Comparison of ENCODE assay signal across 23 cellular contexts in the genomic region with DNA sequence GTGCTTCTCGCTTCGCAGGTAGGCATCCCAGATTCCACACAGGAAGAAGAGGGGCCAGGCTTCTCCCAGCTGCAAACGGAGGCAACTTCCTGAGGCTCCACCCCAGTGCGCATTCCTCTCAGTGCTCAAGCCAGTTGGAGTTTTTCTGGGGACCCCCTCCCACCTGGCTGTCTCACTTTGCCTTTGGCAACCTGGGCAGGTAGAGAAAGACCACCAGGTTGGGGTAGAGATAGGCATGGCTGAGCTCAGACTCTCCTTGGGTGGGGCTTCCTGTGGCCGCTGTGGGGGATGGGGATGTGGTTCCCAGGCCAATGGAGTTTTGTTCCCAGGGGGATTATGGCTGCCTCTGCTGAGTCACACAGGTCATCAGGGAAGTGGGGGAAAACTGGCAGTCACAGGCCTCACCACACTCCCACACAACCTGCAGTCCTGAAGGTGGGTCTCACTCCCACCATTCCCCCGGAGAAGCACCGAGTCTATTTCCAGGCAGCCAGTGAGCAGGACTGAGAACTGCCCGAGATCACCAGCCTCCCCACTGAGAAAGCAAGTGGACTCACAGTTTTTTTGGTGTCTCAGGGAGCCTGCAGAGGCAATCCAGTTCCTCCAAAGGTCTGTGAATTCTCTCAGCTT. TPM values are rescaled to one million over a fixed set of nuclear protein-coding genes. Genes with fewer than 3 reads are reported as not detected.
DNase-seq lines count a peak whose midpoint lies in the region; ATAC-seq, FAIRE-seq and TF ChIP-seq lines count a peak whose summit lies in the region.
"Had no signal": no experiment of that assay in that cellular context is flagged by ENCODE, and none has a peak within 500 bp of the region (broad histone marks: within the 10 kb centered on the region; RNA-seq: fewer than 3 reads in every experiment).

No MANE protein-coding gene starts in this region.

- peaks cover 11% of the 10 kb centered on the region for H3K4me1 ChIP-seq in ES-I3 (ENCODE audit: insufficient read depth, low read length)
- H3K4me1 ChIP-seq in astrocyte (ENCODE audit: insufficient read depth, low read length): no peaks in the 10 kb centered on the region
- H3K4me1 ChIP-seq in mesendoderm (ENCODE audit: control insufficient read depth, low read depth, low read length): peaks cover 3% of the 10 kb centered on the region
- H3K4me1 ChIP-seq: Peyer's patch had no signal

- peaks cover 7% of the 10 kb centered on the region for H3K4me1 Mint-ChIP-seq in astrocyte (ENCODE audit: low read depth, unreplicated experiment)
- H3K4me1 Mint-ChIP-seq: brain had no signal

- H3K9me3 ChIP-seq in ES-I3 (ENCODE audit: control insufficient read depth, insufficient read depth, low read length) (no peaks in the 10 kb centered on the region; the same call in 1 of the 2 replicates), astrocyte (ENCODE audit: insufficient read depth, low read depth, low read length) (no peaks in the 10 kb centered on the region)
- H3K9me3 ChIP-seq: Peyer's patch, thoracic aorta had no signal

- peak; percentile 35 for DNase-seq in NB4 (ENCODE audit: low read depth)
- no peak for DNase-seq in astrocyte (ENCODE audit: low read depth)
- DNase-seq in mesendoderm: peak; percentile 84
- DNase-seq in cardiac septum (ENCODE audit: low spot score): no peak
- no peak for DNase-seq in KG1 (lab: John Stamatoyannopoulos, UW)
- no peak for DNase-seq in AG08395 (ENCODE audit: low spot score)
- DNase-seq: activated CD4-positive, alpha-beta T cell treated with anti-CD3 and anti-CD28 coated beads, Interleukin-2, amount 50 U/mL, for 1 hour; CD4-positive, alpha-beta memory T cell; effector CD8-positive, alpha-beta T cell; naive thymus-derived CD8-positive, alpha-beta T cell; NCI-H187 treated with DMSO at 0.1 percent for 48 hours; NCI-H446 treated with DMSO at 0.1 percent for 48 hours; NK-92 treated with Interleukin-12 subunit alpha and Interleukin-12 subunit beta, amount 100 ng/mL, for 24 hours; Peyer's patch; retina; stimulated activated naive CD4-positive, alpha-beta T cell treated with Interleukin-2 at 50 U/mL for 16 hours had no signal

- H3K4me3 ChIP-seq in NB4 (ENCODE audit: low read depth, low read length) (no peak overlapping the region), astrocyte (ENCODE audit: insufficient read depth, low read depth, low read length) (no peak overlapping the region), mesendoderm (ENCODE audit: low read length) (no peak overlapping the region)
- H3K4me3 ChIP-seq: Peyer's patch, smooth muscle cell, thoracic aorta had no signal

- H2BK15ac ChIP-seq in mesendoderm (replicated peaks; ENCODE audit: low read depth): no peak overlapping the region

- H3K27ac Mint-ChIP-seq in astrocyte (ENCODE audit: unreplicated experiment): peak overlapping the region; percentile 16
- H3K27ac Mint-ChIP-seq: brain; T-helper 1 cell treated with Interleukin-12 subunit alpha and Interleukin-12 subunit beta and Interleukin-4 antibody, amounts not matched to agents 30 μg/mL and 1 μg/mL, for 36 hours had no signal

- no peak for ATAC-seq in HG03097 (IDR thresholded peaks at IDR 0.05; ENCODE audit: low FRiP score, unreplicated experiment)
- ATAC-seq: naive thymus-derived CD8-positive, alpha-beta T cell had no signal

- no peak overlapping the region for H3K4me3 Mint-ChIP-seq in astrocyte (ENCODE audit: unreplicated experiment)
- H3K4me3 Mint-ChIP-seq: brain; T-helper 1 cell treated with Interleukin-12 subunit alpha and Interleukin-12 subunit beta and Interleukin-4 antibody, amounts not matched to agents 30 μg/mL and 1 μg/mL, for 36 hours had no signal

- no peak for TF ChIP-seq POLR2A in NB4 (IDR thresholded peaks at IDR 0.05; ENCODE audit: extremely low read depth, insufficient read length)

- H2AFZ ChIP-seq in astrocyte (ENCODE audit: low read depth, low read length): no peak overlapping the region

- H3K36me3 ChIP-seq in ES-I3 (ENCODE audit: insufficient read depth, low read length) (no peaks in the 10 kb centered on the region), astrocyte (ENCODE audit: insufficient read depth, low read length) (no peaks in the 10 kb centered on the region), mesendoderm (ENCODE audit: control insufficient read depth, insufficient read depth, low read length) (no peaks in the 10 kb centered on the region)
- H3K36me3 ChIP-seq: Peyer's patch, thoracic aorta had no signal

- WGBS in mesendoderm (ENCODE audit: extremely low coverage, insufficient coverage, low lambda C conversion rate): no CpG with 5 or more reads among the region's 8 CpGs

- H3K18ac ChIP-seq in mesendoderm (ENCODE audit: low read length): no peak overlapping the region

- H3K9ac ChIP-seq in ES-I3 (ENCODE audit: low read depth, low read length): peak overlapping the region; percentile 40
- H3K9ac ChIP-seq in astrocyte (ENCODE audit: low read length): no peak overlapping the region
- no peak overlapping the region for H3K9ac ChIP-seq in mesendoderm (ENCODE audit: low read length)

- H4K5ac ChIP-seq in mesendoderm (ENCODE audit: low read length): no peak overlapping the region

- H3K27ac ChIP-seq in astrocyte (ENCODE audit: low read depth, low read length) (no peak overlapping the region), mesendoderm (ENCODE audit: low read depth, low read length) (peak overlapping the region; percentile 60)
- H3K27ac ChIP-seq: Peyer's patch, thoracic aorta, VCaP had no signal

- FAIRE-seq in astrocyte (lab: Jason Lieb, UNC): no peak

- H3K36me3 Mint-ChIP-seq in astrocyte (ENCODE audit: low read depth, unreplicated experiment): peaks cover 4% of the 10 kb centered on the region

- TF ChIP-seq CTCF in NB4 (IDR thresholded peaks at IDR 0.05; ENCODE audit: low read depth, low read length): no peak
- no peak for TF ChIP-seq CTCF in astrocyte (IDR thresholded peaks at IDR 0.05; ENCODE audit: insufficient read depth, low read depth, low read length)

- H3K79me2 ChIP-seq in astrocyte (ENCODE audit: insufficient read depth, low read length): peaks cover 23% of the 10 kb centered on the region
- H3K79me2 ChIP-seq in mesendoderm (ENCODE audit: control insufficient read depth, insufficient read depth, low read length): peaks cover 4% of the 10 kb centered on the region

- no peaks in the 10 kb centered on the region for H3K9me3 Mint-ChIP-seq in astrocyte (ENCODE audit: unreplicated experiment)

- H3K79me1 ChIP-seq in mesendoderm (ENCODE audit: low read length): peaks cover 3% of the 10 kb centered on the region

- H3K4me2 ChIP-seq in astrocyte (ENCODE audit: low read length) (no peak overlapping the region), mesendoderm (ENCODE audit: low read length) (no peak overlapping the region)
- H3K4me2 ChIP-seq: smooth muscle cell had no signal

- H3K23ac ChIP-seq in mesendoderm (ENCODE audit: low read length): no peak overlapping the region

- H3K4ac ChIP-seq in mesendoderm (ENCODE audit: low read depth, low read length): no peak overlapping the region

- H2BK120ac ChIP-seq in mesendoderm (ENCODE audit: low read depth, low read length): no peak overlapping the region

- H4K8ac ChIP-seq in mesendoderm (ENCODE audit: low read depth, low read length): no peak overlapping the region

- H3K56ac ChIP-seq in mesendoderm (ENCODE audit: low read length): peak overlapping the region; percentile 22

- intact Hi-C loops in cardiac septum (cut with DNase I): no loop called here

- H3K27me3 ChIP-seq in astrocyte (ENCODE audit: insufficient read depth, low read length): no peaks in the 10 kb centered on the region
- H3K27me3 ChIP-seq in mesendoderm (ENCODE audit: insufficient read depth, low read length, poor library complexity): no peaks in the 10 kb centered on the region
- H3K27me3 ChIP-seq: Peyer's patch had no signal

- H2AK5ac ChIP-seq in mesendoderm (ENCODE audit: low read length): no peak overlapping the region

- no peaks in the 10 kb centered on the region for H3K27me3 Mint-ChIP-seq in astrocyte (ENCODE audit: low read depth, unreplicated experiment)
- H3K27me3 Mint-ChIP-seq: CD4-positive, alpha-beta memory T cell; naive thymus-derived CD8-positive, alpha-beta T cell had no signal

- peaks cover 3% of the 10 kb centered on the region for H4K20me1 ChIP-seq in astrocyte (ENCODE audit: insufficient read depth, low read length)

- no peak overlapping the region for H2BK5ac ChIP-seq in mesendoderm (ENCODE audit: low read length)

RNA-seq across cellular contexts. Expression of a gene that starts 38.1 kb away (rescaled TPM):
- total RNA-seq in astrocyte (90.2 and 96.2 TPM in 2 replicates), cardiac septum (21.5 TPM)
- 39.6 TPM for polyA plus RNA-seq in mesendoderm (2013, experiment 1 of 2)
- polyA plus RNA-seq in mesendoderm (2013, experiment 2 of 2): 38.8 TPM

Comparison
In these comparisons a context has a peak if more than half of its experiments do, and no peak if none do; other contexts are left out.
1. DNase-seq: peak in NB4 (single experiment) and mesendoderm (single experiment); none in astrocyte (single experiment), cardiac septum (single experiment), KG1 (single experiment) and AG08395 (single experiment).